Comparison of ENCODE assay signal across 1 cellular context in the genomic region with DNA sequence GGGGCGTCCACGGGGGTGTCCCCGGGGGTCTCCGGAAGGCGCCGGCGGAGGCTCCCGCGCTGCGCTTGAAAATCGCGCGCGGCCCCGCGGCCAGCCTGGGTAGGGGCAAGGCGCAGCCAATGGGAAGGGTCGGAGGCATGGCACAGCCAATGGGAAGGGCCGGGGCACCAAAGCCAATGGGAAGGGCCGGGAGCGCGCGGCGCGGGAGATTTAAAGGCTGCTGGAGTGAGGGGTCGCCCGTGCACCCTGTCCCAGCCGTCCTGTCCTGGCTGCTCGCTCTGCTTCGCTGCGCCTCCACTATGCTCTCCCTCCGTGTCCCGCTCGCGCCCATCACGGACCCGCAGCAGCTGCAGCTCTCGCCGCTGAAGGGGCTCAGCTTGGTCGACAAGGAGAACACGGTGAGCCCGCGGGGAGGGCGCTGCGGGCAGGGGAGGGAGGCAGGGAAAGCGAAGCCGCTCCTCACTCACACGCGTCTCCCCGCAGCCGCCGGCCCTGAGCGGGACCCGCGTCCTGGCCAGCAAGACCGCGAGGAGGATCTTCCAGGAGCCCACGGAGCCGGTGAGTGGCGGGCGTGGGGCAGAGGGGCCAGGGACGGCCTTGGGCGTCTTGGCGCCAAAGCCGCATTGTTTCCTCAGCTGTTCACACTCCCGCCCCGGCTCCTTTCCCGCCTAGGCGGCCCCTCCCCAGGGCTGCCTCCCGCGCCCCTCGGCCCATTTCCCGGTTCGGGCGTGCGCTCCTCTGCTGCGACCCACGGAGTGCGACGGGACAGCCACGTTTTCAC.
TF ChIP-seq lines count a peak whose summit lies in the region.

A gene (plus strand): TSS at position 240 of the 781 bp plus-strand sequence. CDS start 60 bp downstream, at position 300.

TF ChIP-seq in HepG2, 621 proteins besides CTCF, POLR2A, EP300 and RAD21 (continued from another document and continues in another):
- TF ChIP-seq, protein P1, sequence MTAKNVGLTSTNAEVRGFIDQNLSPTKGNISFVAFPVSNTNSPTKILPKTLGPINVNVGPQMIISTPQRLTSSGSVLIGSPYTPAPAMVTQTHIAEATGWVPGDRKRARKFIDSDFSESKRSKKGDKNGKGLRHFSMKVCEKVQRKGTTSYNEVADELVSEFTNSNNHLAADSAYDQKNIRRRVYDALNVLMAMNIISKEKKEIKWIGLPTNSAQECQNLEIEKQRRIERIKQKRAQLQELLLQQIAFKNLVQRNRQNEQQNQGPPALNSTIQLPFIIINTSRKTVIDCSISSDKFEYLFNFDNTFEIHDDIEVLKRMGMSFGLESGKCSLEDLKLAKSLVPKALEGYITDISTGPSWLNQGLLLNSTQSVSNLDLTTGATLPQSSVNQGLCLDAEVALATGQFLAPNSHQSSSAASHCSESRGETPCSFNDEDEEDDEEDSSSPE (CRISPR knock-in tag; IDR thresholded peaks at IDR 0.05), result peak; percentile 100
- TF ChIP-seq, protein P2, sequence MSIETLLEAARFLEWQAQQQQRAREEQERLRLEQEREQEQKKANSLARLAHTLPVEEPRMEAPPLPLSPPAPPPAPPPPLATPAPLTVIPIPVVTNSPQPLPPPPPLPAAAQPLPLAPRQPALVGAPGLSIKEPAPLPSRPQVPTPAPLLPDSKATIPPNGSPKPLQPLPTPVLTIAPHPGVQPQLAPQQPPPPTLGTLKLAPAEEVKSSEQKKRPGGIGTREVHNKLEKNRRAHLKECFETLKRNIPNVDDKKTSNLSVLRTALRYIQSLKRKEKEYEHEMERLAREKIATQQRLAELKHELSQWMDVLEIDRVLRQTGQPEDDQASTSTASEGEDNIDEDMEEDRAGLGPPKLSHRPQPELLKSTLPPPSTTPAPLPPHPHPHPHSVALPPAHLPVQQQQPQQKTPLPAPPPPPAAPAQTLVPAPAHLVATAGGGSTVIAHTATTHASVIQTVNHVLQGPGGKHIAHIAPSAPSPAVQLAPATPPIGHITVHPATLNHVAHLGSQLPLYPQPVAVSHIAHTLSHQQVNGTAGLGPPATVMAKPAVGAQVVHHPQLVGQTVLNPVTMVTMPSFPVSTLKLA (IDR thresholded peaks at IDR 0.05), result peak; percentile 52
- TF ChIP-seq ZMAT3 (CRISPR knock-in tag; conservative IDR thresholded peaks at IDR 0.05) (peak; percentile 86), EHMT2 (IDR thresholded peaks at IDR 0.05; ENCODE audit: borderline replicate concordance, low read depth, low read length) (no peak), ZNF441 (CRISPR knock-in tag; IDR thresholded peaks at IDR 0.05; ENCODE audit: borderline replicate concordance) (no peak), ZFAT (CRISPR knock-in tag; conservative IDR thresholded peaks at IDR 0.05) (no peak), ZNF737 (CRISPR knock-in tag; IDR thresholded peaks at IDR 0.05; ENCODE audit: borderline replicate concordance) (no peak), KLF11 (CRISPR knock-in tag; IDR thresholded peaks at IDR 0.05) (no peak), ZSCAN22 (CRISPR knock-in tag; IDR thresholded peaks at IDR 0.05) (0 out of 2 replicates have a peak, but pooled peaks have one; percentile 35), ZNF329 (CRISPR knock-in tag; IDR thresholded peaks at IDR 0.05; ENCODE audit: low read depth) (peak; percentile 46; the same call in 1 of the 2 replicates), JUNB (CRISPR knock-in tag; IDR thresholded peaks at IDR 0.05; ENCODE audit: borderline replicate concordance) (peak; percentile 95), PRPF4 (IDR thresholded peaks at IDR 0.05; ENCODE audit: low read depth, low read length, poor library complexity, severe bottlenecking) (no peak), NPAS2 (CRISPR knock-in tag; IDR thresholded peaks at IDR 0.05; ENCODE audit: borderline replicate concordance) (no peak), MIER3 (CRISPR knock-in tag; IDR thresholded peaks at IDR 0.05; ENCODE audit: borderline replicate concordance) (peak; percentile 62; the same call in 1 of the 2 replicates), HDAC1 (CRISPR knock-in tag; IDR thresholded peaks at IDR 0.05) (peak; percentile 100), ZFP82 (CRISPR knock-in tag; IDR thresholded peaks at IDR 0.05; ENCODE audit: borderline replicate concordance) (no peak), ZNF772 (CRISPR knock-in tag; IDR thresholded peaks at IDR 0.05) (peak; percentile 82; the same call in 1 of the 2 replicates), ZNF335 (CRISPR knock-in tag; IDR thresholded peaks at IDR 0.05) (no peak), ZNF552 (CRISPR knock-in tag; IDR thresholded peaks at IDR 0.05; ENCODE audit: borderline replicate concordance) (peak; percentile 46; the same call in 1 of the 2 replicates), ZNF672 (CRISPR knock-in tag; IDR thresholded peaks at IDR 0.05) (peak; percentile 96), SRSF4 (IDR thresholded peaks at IDR 0.05; ENCODE audit: low read depth, low read length, poor library complexity, severe bottlenecking) (no peak), ZNF292 (CRISPR knock-in tag; IDR thresholded peaks at IDR 0.05; ENCODE audit: borderline replicate concordance, low read depth) (peak; percentile 73; the same call in 1 of the 2 replicates), SETDB1 (CRISPR knock-in tag; IDR thresholded peaks at IDR 0.05; ENCODE audit: borderline replicate concordance) (no peak), ZFY (CRISPR knock-in tag; IDR thresholded peaks at IDR 0.05) (peak; percentile 73), ZNF749 (CRISPR knock-in tag; IDR thresholded peaks at IDR 0.05; ENCODE audit: borderline replicate concordance) (peak; percentile 100), NAIF1 (CRISPR knock-in tag; IDR thresholded peaks at IDR 0.05; ENCODE audit: borderline replicate concordance) (no peak), SIN3A (IDR thresholded peaks at IDR 0.05; ENCODE audit: borderline replicate concordance, low read depth, low read length) (peak; percentile 99), MED13 (CRISPR knock-in tag; IDR thresholded peaks at IDR 0.05) (peak; percentile 86; the same call in 1 of the 2 replicates), ZNF781 (CRISPR knock-in tag; IDR thresholded peaks at IDR 0.05; ENCODE audit: borderline replicate concordance, not compliant biosample characterization) (peak; percentile 55), ZBTB3 (CRISPR knock-in tag; IDR thresholded peaks at IDR 0.05; ENCODE audit: borderline replicate concordance, low read depth) (no peak; the same call in 1 of the 2 replicates), HES4 (CRISPR knock-in tag; IDR thresholded peaks at IDR 0.05; ENCODE audit: borderline replicate concordance) (peak; percentile 88; the same call in 1 of the 2 replicates), HDAC2 (CRISPR knock-in tag; IDR thresholded peaks at IDR 0.05) (peak; percentile 85), NCOR1 (IDR thresholded peaks at IDR 0.05; ENCODE audit: borderline replicate concordance, low read length) (0 out of 2 replicates have a peak, but pooled peaks have one; percentile 24), ZFP36L1 (CRISPR knock-in tag; IDR thresholded peaks at IDR 0.05) (peak; percentile 100), MYNN (CRISPR knock-in tag; IDR thresholded peaks at IDR 0.05; ENCODE audit: low read depth) (no peak), ZBTB7A (CRISPR knock-in tag; IDR thresholded peaks at IDR 0.05) (peak; percentile 84), ZNF24 (IDR thresholded peaks at IDR 0.05) (no peak), SMYD3 (CRISPR knock-in tag; IDR thresholded peaks at IDR 0.05) (peak; percentile 100), HNRNPK (IDR thresholded peaks at IDR 0.05; ENCODE audit: low read depth, low read length, poor library complexity, severe bottlenecking) (peak; percentile 74), ZNF543 (CRISPR knock-in tag; IDR thresholded peaks at IDR 0.05) (peak; percentile 35; the same call in 1 of the 2 replicates), KLF6 (CRISPR knock-in tag; IDR thresholded peaks at IDR 0.05) (peak; percentile 51; the same call in 1 of the 2 replicates), ONECUT2 (CRISPR knock-in tag; IDR thresholded peaks at IDR 0.05) (no peak), CENPX (CRISPR knock-in tag; IDR thresholded peaks at IDR 0.05) (no peak), ZNF839 (CRISPR knock-in tag; IDR thresholded peaks at IDR 0.05; ENCODE audit: borderline replicate concordance) (peak; percentile 60; the same call in 1 of the 2 replicates)
- TF ChIP-seq, protein P3, sequence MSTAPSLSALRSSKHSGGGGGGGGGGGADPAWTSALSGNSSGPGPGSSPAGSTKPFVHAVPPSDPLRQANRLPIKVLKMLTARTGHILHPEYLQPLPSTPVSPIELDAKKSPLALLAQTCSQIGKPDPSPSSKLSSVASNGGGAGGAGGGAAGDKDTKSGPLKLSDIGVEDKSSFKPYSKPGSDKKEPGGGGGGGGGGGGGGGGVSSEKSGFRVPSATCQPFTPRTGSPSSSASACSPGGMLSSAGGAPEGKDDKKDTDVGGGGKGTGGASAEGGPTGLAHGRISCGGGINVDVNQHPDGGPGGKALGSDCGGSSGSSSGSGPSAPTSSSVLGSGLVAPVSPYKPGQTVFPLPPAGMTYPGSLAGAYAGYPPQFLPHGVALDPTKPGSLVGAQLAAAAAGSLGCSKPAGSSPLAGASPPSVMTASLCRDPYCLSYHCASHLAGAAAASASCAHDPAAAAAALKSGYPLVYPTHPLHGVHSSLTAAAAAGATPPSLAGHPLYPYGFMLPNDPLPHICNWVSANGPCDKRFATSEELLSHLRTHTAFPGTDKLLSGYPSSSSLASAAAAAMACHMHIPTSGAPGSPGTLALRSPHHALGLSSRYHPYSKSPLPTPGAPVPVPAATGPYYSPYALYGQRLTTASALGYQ (CRISPR knock-in tag; IDR thresholded peaks at IDR 0.05), result peak; percentile 56; the same call in 1 of the 2 replicates
- TF ChIP-seq, protein P4, sequence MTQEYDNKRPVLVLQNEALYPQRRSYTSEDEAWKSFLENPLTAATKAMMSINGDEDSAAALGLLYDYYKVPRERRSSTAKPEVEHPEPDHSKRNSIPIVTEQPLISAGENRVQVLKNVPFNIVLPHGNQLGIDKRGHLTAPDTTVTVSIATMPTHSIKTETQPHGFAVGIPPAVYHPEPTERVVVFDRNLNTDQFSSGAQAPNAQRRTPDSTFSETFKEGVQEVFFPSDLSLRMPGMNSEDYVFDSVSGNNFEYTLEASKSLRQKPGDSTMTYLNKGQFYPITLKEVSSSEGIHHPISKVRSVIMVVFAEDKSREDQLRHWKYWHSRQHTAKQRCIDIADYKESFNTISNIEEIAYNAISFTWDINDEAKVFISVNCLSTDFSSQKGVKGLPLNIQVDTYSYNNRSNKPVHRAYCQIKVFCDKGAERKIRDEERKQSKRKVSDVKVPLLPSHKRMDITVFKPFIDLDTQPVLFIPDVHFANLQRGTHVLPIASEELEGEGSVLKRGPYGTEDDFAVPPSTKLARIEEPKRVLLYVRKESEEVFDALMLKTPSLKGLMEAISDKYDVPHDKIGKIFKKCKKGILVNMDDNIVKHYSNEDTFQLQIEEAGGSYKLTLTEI (CRISPR knock-in tag; conservative IDR thresholded peaks at IDR 0.05), result peak; percentile 97
- TF ChIP-seq, protein P5, sequence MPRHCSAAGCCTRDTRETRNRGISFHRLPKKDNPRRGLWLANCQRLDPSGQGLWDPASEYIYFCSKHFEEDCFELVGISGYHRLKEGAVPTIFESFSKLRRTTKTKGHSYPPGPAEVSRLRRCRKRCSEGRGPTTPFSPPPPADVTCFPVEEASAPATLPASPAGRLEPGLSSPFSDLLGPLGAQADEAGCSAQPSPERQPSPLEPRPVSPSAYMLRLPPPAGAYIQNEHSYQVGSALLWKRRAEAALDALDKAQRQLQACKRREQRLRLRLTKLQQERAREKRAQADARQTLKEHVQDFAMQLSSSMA (CRISPR knock-in tag; IDR thresholded peaks at IDR 0.05), result peak; percentile 90; the same call in 1 of the 2 replicates
- TF ChIP-seq, protein P6, sequence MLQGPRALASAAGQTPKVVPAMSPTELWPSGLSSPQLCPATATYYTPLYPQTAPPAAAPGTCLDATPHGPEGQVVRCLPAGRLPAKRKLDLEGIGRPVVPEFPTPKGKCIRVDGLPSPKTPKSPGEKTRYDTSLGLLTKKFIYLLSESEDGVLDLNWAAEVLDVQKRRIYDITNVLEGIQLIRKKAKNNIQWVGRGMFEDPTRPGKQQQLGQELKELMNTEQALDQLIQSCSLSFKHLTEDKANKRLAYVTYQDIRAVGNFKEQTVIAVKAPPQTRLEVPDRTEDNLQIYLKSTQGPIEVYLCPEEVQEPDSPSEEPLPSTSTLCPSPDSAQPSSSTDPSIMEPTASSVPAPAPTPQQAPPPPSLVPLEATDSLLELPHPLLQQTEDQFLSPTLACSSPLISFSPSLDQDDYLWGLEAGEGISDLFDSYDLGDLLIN (CRISPR knock-in tag; IDR thresholded peaks at IDR 0.05; ENCODE audit: borderline replicate concordance), result peak; percentile 92; the same call in 1 of the 2 replicates
- TF ChIP-seq, protein P7, sequence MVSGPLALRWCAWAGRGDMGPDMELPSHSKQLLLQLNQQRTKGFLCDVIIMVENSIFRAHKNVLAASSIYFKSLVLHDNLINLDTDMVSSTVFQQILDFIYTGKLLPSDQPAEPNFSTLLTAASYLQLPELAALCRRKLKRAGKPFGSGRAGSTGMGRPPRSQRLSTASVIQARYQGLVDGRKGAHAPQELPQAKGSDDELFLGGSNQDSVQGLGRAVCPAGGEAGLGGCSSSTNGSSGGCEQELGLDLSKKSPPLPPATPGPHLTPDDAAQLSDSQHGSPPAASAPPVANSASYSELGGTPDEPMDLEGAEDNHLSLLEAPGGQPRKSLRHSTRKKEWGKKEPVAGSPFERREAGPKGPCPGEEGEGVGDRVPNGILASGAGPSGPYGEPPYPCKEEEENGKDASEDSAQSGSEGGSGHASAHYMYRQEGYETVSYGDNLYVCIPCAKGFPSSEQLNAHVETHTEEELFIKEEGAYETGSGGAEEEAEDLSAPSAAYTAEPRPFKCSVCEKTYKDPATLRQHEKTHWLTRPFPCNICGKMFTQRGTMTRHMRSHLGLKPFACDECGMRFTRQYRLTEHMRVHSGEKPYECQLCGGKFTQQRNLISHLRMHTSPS (CRISPR knock-in tag; IDR thresholded peaks at IDR 0.05; ENCODE audit: low read depth), result no peak
- TF ChIP-seq, protein P8, sequence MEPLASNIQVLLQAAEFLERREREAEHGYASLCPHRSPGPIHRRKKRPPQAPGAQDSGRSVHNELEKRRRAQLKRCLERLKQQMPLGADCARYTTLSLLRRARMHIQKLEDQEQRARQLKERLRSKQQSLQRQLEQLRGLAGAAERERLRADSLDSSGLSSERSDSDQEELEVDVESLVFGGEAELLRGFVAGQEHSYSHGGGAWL (CRISPR knock-in tag; IDR thresholded peaks at IDR 0.05), result 0 out of 2 replicates have a peak, but pooled peaks have one; percentile 75
- TF ChIP-seq, protein P9, sequence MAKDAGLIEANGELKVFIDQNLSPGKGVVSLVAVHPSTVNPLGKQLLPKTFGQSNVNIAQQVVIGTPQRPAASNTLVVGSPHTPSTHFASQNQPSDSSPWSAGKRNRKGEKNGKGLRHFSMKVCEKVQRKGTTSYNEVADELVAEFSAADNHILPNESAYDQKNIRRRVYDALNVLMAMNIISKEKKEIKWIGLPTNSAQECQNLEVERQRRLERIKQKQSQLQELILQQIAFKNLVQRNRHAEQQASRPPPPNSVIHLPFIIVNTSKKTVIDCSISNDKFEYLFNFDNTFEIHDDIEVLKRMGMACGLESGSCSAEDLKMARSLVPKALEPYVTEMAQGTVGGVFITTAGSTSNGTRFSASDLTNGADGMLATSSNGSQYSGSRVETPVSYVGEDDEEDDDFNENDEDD (CRISPR knock-in tag; IDR thresholded peaks at IDR 0.05; ENCODE audit: borderline replicate concordance), result peak; percentile 100
- TF ChIP-seq, protein P10, sequence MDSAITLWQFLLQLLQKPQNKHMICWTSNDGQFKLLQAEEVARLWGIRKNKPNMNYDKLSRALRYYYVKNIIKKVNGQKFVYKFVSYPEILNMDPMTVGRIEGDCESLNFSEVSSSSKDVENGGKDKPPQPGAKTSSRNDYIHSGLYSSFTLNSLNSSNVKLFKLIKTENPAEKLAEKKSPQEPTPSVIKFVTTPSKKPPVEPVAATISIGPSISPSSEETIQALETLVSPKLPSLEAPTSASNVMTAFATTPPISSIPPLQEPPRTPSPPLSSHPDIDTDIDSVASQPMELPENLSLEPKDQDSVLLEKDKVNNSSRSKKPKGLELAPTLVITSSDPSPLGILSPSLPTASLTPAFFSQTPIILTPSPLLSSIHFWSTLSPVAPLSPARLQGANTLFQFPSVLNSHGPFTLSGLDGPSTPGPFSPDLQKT (CRISPR knock-in tag; IDR thresholded peaks at IDR 0.05; ENCODE audit: borderline replicate concordance), result peak; percentile 80
